27 cellular contexts compared by ENCODE assay signal in genomic region chr1:25042331-25042730, GRCh38.
"Had no signal": no experiment of that assay in that cellular context is flagged by ENCODE, and none has a peak within 500 bp of the region (broad histone marks: within the 10 kb centered on the region; RNA-seq: fewer than 3 reads in every experiment).

No MANE protein-coding gene starts in this region.

- H3K4me1 ChIP-seq: esophagus muscularis mucosa, right atrium auricular region, uterus had no signal

- ATAC-seq: activated CD4-positive, CD25-positive, alpha-beta regulatory T cell treated with anti-CD3 and anti-CD28 coated beads, Interleukin-2, amount 50 U/mL, for 24 hours; activated T-helper 17 cell treated with anti-CD3 and anti-CD28 coated beads, Interleukin-2, amount 50 U/mL, for 72 hours; left lung; stimulated activated memory B cell treated with anti-CD40 and anti-IgM and Interleukin-4, amounts not matched to agents 10 μg/mL and 1 μg/mL and 100 μg/mL, for 72 hours; stimulated activated naive CD8-positive, alpha-beta T cell treated with anti-CD3 and anti-CD28 coated beads, Interleukin-15, amount 100 ng/mL, for 72 hours; T-helper 17 cell had no signal

- H3K9me3 ChIP-seq: esophagus muscularis mucosa, left lung, uterus had no signal

- H3K27ac ChIP-seq: cardiac muscle cell, esophagus muscularis mucosa, left lung, right atrium auricular region, uterus, WERI-Rb-1 had no signal

- H3K36me3 Mint-ChIP-seq: activated CD4-positive, alpha-beta memory T cell treated with anti-CD3 and anti-CD28 coated beads for 36 hours; naive B cell; type B pancreatic cell had no signal

- H3K9me3 Mint-ChIP-seq: activated T-cell treated with anti-CD3 and anti-CD28 coated beads, Interleukin-2, amount 50 U/mL, for 4 hours; activated T-helper 17 cell treated with anti-CD3 and anti-CD28 coated beads, Interleukin-2, amount 50 U/mL, for 72 hours; stimulated activated memory B cell treated with anti-CD40 and anti-IgM and Interleukin-4, amounts not matched to agents 10 μg/mL and 1 μg/mL and 100 μg/mL, for 72 hours; stimulated activated naive CD8-positive, alpha-beta T cell treated with anti-CD3 and anti-CD28 coated beads, Interleukin-15, amount 100 ng/mL, for 72 hours; type B pancreatic cell had no signal

- H3K27me3 Mint-ChIP-seq: activated T-helper 17 cell treated with anti-CD3 and anti-CD28 coated beads, Interleukin-2, amount 50 U/mL, for 72 hours; stimulated activated memory B cell treated with anti-CD40 and anti-IgM and Interleukin-4, amounts not matched to agents 10 μg/mL and 1 μg/mL and 100 μg/mL, for 72 hours; stimulated activated naive CD8-positive, alpha-beta T cell treated with anti-CD3 and anti-CD28 coated beads, Interleukin-15, amount 100 ng/mL, for 72 hours had no signal

- H3K27me3 ChIP-seq: right atrium auricular region, uterus had no signal

- DNase-seq: activated CD4-positive, alpha-beta memory T cell treated with anti-CD3 and anti-CD28 coated beads for 36 hours; activated CD4-positive, alpha-beta T cell treated with anti-CD3 and anti-CD28 coated beads for 48 hours; activated gamma-delta T cell treated with Interleukin-2 at 50 U/mL for 16 hours; activated naive CD4-positive, alpha-beta T cell treated with anti-CD3 and anti-CD28 coated beads, Interleukin-2, amount 50 U/mL, for 16 hours; activated T-cell treated with anti-CD3 and anti-CD28 coated beads, Interleukin-2, amount 50 U/mL, for 4 hours; cortex of kidney; naive B cell; occipital lobe; stimulated activated CD4-positive, alpha-beta T cell treated with anti-CD3 and anti-CD28 coated beads, Interleukin-1b, Interleukin-23, amount 100 ng/mL, for 48 hours; stimulated activated CD4-positive, alpha-beta T cell treated with anti-CD3 and anti-CD28 coated beads, Interleukin-4, amount 100 ng/mL, for 4 hours; stimulated activated CD8-positive, alpha-beta memory T cell treated with anti-CD3 and anti-CD28 coated beads, Interleukin-4, amount 100 ng/mL, for 48 hours; stimulated activated naive CD8-positive, alpha-beta T cell treated with anti-CD3 and anti-CD28 coated beads, Interleukin-15, amount 100 ng/mL, for 72 hours; substantia nigra; T-helper 17 cell; T1000; uterus; WERI-Rb-1 had no signal

- H3K4me2 ChIP-seq: smooth muscle cell had no signal

- H3K27ac Mint-ChIP-seq: activated CD4-positive, alpha-beta memory T cell treated with anti-CD3 and anti-CD28 coated beads for 36 hours; activated T-helper 17 cell treated with anti-CD3 and anti-CD28 coated beads, Interleukin-2, amount 50 U/mL, for 72 hours; naive B cell; stimulated activated memory B cell treated with anti-CD40 and anti-IgM and Interleukin-4, amounts not matched to agents 10 μg/mL and 1 μg/mL and 100 μg/mL, for 72 hours; stimulated activated naive CD8-positive, alpha-beta T cell treated with anti-CD3 and anti-CD28 coated beads, Interleukin-15, amount 100 ng/mL, for 72 hours; T-helper 17 cell; type B pancreatic cell had no signal

- H3K4me3 Mint-ChIP-seq: activated CD4-positive, alpha-beta memory T cell treated with anti-CD3 and anti-CD28 coated beads for 36 hours; activated T-cell treated with anti-CD3 and anti-CD28 coated beads, Interleukin-2, amount 50 U/mL, for 4 hours; activated T-helper 17 cell treated with anti-CD3 and anti-CD28 coated beads, Interleukin-2, amount 50 U/mL, for 72 hours; naive B cell; stimulated activated memory B cell treated with anti-CD40 and anti-IgM and Interleukin-4, amounts not matched to agents 10 μg/mL and 1 μg/mL and 100 μg/mL, for 72 hours; stimulated activated naive CD8-positive, alpha-beta T cell treated with anti-CD3 and anti-CD28 coated beads, Interleukin-15, amount 100 ng/mL, for 72 hours; T-helper 17 cell; type B pancreatic cell had no signal

- H3K36me3 ChIP-seq: cardiac muscle cell, esophagus muscularis mucosa, left lung, right atrium auricular region, uterus, WERI-Rb-1 had no signal

- H3K4me3 ChIP-seq: cardiac muscle cell, esophagus muscularis mucosa, left lung, lung, right atrium auricular region, smooth muscle cell, uterus had no signal
